In the genomic region with DNA sequence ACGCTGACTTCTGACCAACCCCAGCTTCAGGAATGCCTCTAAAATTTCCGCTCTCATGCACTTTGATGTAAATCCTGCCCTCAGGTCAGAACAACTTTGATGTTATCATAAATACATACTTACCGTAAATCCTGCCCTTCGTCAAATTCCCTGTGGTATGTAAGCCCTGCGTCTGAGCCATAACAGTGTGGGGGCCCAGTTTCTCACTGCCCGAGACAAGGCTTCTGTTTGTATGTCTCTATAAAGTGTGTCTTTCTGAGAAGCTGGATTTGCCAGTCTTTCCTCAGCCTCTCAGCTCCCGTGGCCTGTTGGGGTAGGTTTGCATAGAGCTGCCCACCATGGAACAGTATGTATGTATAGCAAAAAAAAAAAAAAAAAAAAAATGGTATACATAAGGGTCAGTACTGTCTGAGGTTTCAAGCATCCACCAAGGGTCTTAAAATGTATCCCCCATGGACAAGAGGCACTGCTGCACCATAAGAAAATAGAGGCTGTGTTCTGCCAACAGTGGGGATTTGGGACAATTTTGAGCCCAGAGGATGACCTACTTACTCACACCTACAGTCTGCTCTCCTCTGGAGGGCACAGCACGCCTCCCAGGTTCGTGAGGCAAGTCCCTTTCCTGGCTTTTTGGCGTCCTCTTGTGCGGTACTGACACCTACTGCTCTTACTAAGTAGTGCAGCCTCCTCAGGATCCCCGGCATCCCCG, we compare ENCODE assay signal across 8 cellular contexts. TPM values are rescaled to one million over a fixed set of nuclear protein-coding genes. Genes with fewer than 3 reads are reported as not detected.
A peak's percentile ranks its signal among the peaks of the same experiment; 100 is the strongest.
DNase-seq lines count a peak whose midpoint lies in the region; ATAC-seq, FAIRE-seq and TF ChIP-seq lines count a peak whose summit lies in the region.

No MANE protein-coding gene starts in this region.

- H3K36me3 ChIP-seq in lung (ENCODE audit: control insufficient read depth in 2 of 2, insufficient read depth in 2 of 2, low read length in 2 of 2): peaks cover 6 to 7% of the 10 kb centered on the region in 2 donors

- WGBS in A549 (ENCODE audit: missing lambda C conversion rate): 45% methylated on average over 13 of the region's 13 CpGs
- WGBS in lung, 2 donors: 36 to 42% methylated on average over 13 of the region's 13 CpGs

- H3K4me2 ChIP-seq in A549: no peak overlapping the region

- H3K4me3 ChIP-seq in A549 (no peak overlapping the region), lung (no peak overlapping the region)

- H3K27me3 Mint-ChIP-seq in activated CD4-positive, alpha-beta memory T cell treated with anti-CD3 and anti-CD28 coated beads, Interleukin-2, amount 10 ng/mL, durations not matched to agents 7 days and 5 days: no peaks in the 10 kb centered on the region

- no peaks in the 10 kb centered on the region for H3K27me3 ChIP-seq in lung (ENCODE audit: control insufficient read depth, insufficient read depth)

- H3K4me1 ChIP-seq in A549 (peaks cover 5% of the 10 kb centered on the region; the same call in 1 of the 3 replicates), lung (ENCODE audit: control insufficient read depth in 2 of 2, insufficient read depth in 2 of 2, low read length in 2 of 2) (peaks cover 0 to 3% of the 10 kb centered on the region in 2 donors)

- DNase-seq in A549 (ENCODE audit: low read depth in 1 of 2, low spot score in 1 of 2) (peak; percentile 88 to 90), NCI-H774 (lab: John Stamatoyannopoulos, UW) (peak; percentile 49), ecto neural progenitor cell (ENCODE audit: low spot score) (peak; percentile 83), lung (ENCODE audit: low spot score) (peak; percentile 81)
- peak; percentile 82 for DNase-seq in activated CD4-positive, alpha-beta memory T cell treated with anti-CD3 and anti-CD28 coated beads, Interleukin-2, amount 10 ng/mL, durations not matched to agents 7 days and 5 days
- DNase-seq in stimulated activated CD8-positive, alpha-beta memory T cell treated with anti-CD3 and anti-CD28 coated beads, Interleukin-12 subunit alpha, Interleukin-12 subunit beta, amount 100 ng/mL, for 4 hours (ENCODE audit: low read depth): peak; percentile 50

- no peak for TF ChIP-seq POLR2A in A549 (IDR thresholded peaks at IDR 0.05; ENCODE audit: low read length)

- no peak for FAIRE-seq in A549 (lab: Jason Lieb, UNC)

- CTCF ChIA-PET in A549 (lab: Yijun Ruan, JAX): interaction anchor here (0.6 to 19.3 kb wide), 46 partner anchors 9 to 687 kb away, joined by 3 to 335 read pairs (median 5); a partner anchor contains a TSS
- CTCF ChIA-PET in activated CD4-positive, alpha-beta memory T cell treated with anti-CD3 and anti-CD28 coated beads, Interleukin-2, amount 10 ng/mL, durations not matched to agents 7 days and 5 days (lab: Charles Lee): interaction anchor here (0.6 to 7.7 kb wide), 27 partner anchors 9 to 801 kb away, joined by 3 to 285 read pairs (median 6); a partner anchor contains a TSS

- TF ChIP-seq EP300 in A549 (IDR thresholded peaks at IDR 0.05): no peak

- peaks cover 32% of the 10 kb centered on the region for H3K36me3 Mint-ChIP-seq in activated CD4-positive, alpha-beta memory T cell treated with anti-CD3 and anti-CD28 coated beads, Interleukin-2, amount 10 ng/mL, durations not matched to agents 7 days and 5 days (ENCODE audit: low read depth)

- H3K4me1 Mint-ChIP-seq in activated CD4-positive, alpha-beta memory T cell treated with anti-CD3 and anti-CD28 coated beads, Interleukin-2, amount 10 ng/mL, durations not matched to agents 7 days and 5 days: peaks cover 19% of the 10 kb centered on the region

- H3K9me3 ChIP-seq in A549: no peaks in the 10 kb centered on the region
- no peaks in the 10 kb centered on the region for H3K9me3 ChIP-seq in lung (ENCODE audit: control insufficient read depth in 2 of 2, insufficient read depth in 1 of 2, low read length in 1 of 2)

- peak; percentile 88 for TF ChIP-seq CTCF in A549 (IDR thresholded peaks at IDR 0.05)
- TF ChIP-seq CTCF in lung (IDR thresholded peaks at IDR 0.05; ENCODE audit: control extremely low read depth, extremely low read depth): peak; percentile 95

- no peaks in the 10 kb centered on the region for H3K9me3 Mint-ChIP-seq in activated CD4-positive, alpha-beta memory T cell treated with anti-CD3 and anti-CD28 coated beads, Interleukin-2, amount 10 ng/mL, durations not matched to agents 7 days and 5 days

- peak; percentile 89 to 94 for TF ChIP-seq RAD21 in A549 (conservative IDR thresholded peaks at IDR 0.05 in 1 of 2, IDR thresholded peaks at IDR 0.05 in 1 of 2)

- ATAC-seq in A549 (peak; percentile 98 to 99), GM18511 (IDR thresholded peaks at IDR 0.05; ENCODE audit: unreplicated experiment) (peak; percentile 77), HG03571 (IDR thresholded peaks at IDR 0.05; ENCODE audit: unreplicated experiment) (peak; percentile 72), lung (ENCODE audit: insufficient read depth, low FRiP score) (peak; percentile 90)

- no peak overlapping the region for H3K27ac Mint-ChIP-seq in activated CD4-positive, alpha-beta memory T cell treated with anti-CD3 and anti-CD28 coated beads, Interleukin-2, amount 10 ng/mL, durations not matched to agents 7 days and 5 days

- H3K4me3 Mint-ChIP-seq in activated CD4-positive, alpha-beta memory T cell treated with anti-CD3 and anti-CD28 coated beads, Interleukin-2, amount 10 ng/mL, durations not matched to agents 7 days and 5 days: no peak overlapping the region

- POLR2A ChIA-PET in A549 (lab: Yijun Ruan, JAX): interaction anchor here (0.9 kb wide), 1 partner anchor 64 kb away, joined by 4 read pairs; a partner anchor contains a TSS
- POLR2A ChIA-PET in activated CD4-positive, alpha-beta memory T cell treated with anti-CD3 and anti-CD28 coated beads, Interleukin-2, amount 10 ng/mL, durations not matched to agents 7 days and 5 days (lab: Charles Lee): interaction anchor here (0.8 to 4.0 kb wide), 6 partner anchors 9 to 68 kb away, joined by 3 to 27 read pairs (median 4); a partner anchor contains a TSS

- no peak overlapping the region for H3K27ac ChIP-seq in A549
- peak overlapping the region in 1 of 2 donors; percentile 11 for H3K27ac ChIP-seq in lung (ENCODE audit: low read depth in 1 of 2, low read length in 1 of 2)

TF ChIP-seq in A549, 52 proteins besides CTCF, POLR2A, EP300 and RAD21:
- peak; percentile 75 for TF ChIP-seq SMC3 (IDR thresholded peaks at IDR 0.05)
- no peak for TF ChIP-seq MAFK (IDR thresholded peaks at IDR 0.05; ENCODE audit: partially characterized antibody)
- no peak for TF ChIP-seq FOSB (CRISPR knock-in tag; IDR thresholded peaks at IDR 0.05)
- TF ChIP-seq, protein P1, sequence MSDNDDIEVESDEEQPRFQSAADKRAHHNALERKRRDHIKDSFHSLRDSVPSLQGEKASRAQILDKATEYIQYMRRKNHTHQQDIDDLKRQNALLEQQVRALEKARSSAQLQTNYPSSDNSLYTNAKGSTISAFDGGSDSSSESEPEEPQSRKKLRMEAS (IDR thresholded peaks at IDR 0.05): 0 out of 2 replicates have a peak, but pooled peaks have one; percentile 39
- TF ChIP-seq ZFP36 (IDR thresholded peaks at IDR 0.05; ENCODE audit: borderline replicate concordance, partially characterized antibody): no peak
- no peak for TF ChIP-seq ESRRA (IDR thresholded peaks at IDR 0.05; ENCODE audit: borderline replicate concordance, low read length)
- no peak for TF ChIP-seq PHF8 (IDR thresholded peaks at IDR 0.05; ENCODE audit: borderline replicate concordance, low read depth)
- peak; percentile 60; the same call in 1 of the 2 replicates for TF ChIP-seq MYC (IDR thresholded peaks at IDR 0.05; ENCODE audit: borderline replicate concordance, low read length)
- TF ChIP-seq, protein P2, sequence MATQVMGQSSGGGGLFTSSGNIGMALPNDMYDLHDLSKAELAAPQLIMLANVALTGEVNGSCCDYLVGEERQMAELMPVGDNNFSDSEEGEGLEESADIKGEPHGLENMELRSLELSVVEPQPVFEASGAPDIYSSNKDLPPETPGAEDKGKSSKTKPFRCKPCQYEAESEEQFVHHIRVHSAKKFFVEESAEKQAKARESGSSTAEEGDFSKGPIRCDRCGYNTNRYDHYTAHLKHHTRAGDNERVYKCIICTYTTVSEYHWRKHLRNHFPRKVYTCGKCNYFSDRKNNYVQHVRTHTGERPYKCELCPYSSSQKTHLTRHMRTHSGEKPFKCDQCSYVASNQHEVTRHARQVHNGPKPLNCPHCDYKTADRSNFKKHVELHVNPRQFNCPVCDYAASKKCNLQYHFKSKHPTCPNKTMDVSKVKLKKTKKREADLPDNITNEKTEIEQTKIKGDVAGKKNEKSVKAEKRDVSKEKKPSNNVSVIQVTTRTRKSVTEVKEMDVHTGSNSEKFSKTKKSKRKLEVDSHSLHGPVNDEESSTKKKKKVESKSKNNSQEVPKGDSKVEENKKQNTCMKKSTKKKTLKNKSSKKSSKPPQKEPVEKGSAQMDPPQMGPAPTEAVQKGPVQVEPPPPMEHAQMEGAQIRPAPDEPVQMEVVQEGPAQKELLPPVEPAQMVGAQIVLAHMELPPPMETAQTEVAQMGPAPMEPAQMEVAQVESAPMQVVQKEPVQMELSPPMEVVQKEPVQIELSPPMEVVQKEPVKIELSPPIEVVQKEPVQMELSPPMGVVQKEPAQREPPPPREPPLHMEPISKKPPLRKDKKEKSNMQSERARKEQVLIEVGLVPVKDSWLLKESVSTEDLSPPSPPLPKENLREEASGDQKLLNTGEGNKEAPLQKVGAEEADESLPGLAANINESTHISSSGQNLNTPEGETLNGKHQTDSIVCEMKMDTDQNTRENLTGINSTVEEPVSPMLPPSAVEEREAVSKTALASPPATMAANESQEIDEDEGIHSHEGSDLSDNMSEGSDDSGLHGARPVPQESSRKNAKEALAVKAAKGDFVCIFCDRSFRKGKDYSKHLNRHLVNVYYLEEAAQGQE (IDR thresholded peaks at IDR 0.05): no peak

RNA-seq across cellular contexts. Expression of a gene that starts 17.5 kb away (rescaled TPM):
- polyA plus RNA-seq in A549 (2011; rRNA removed) (37.1 and 37.6 TPM in 2 replicates), A549 (2017; fragmentation: RNase III; extraction: RNeasy Plus Mini Kit Qiagen cat#74134 plus additional on column Dnase treatment) (44.7 to 47.2 TPM (median 46.3 TPM) in 3 replicates), lung (10 to 100 TPM; 20.3 to 38.3 TPM)
- polyA plus RNA-seq in A549 (2012; cell fraction: cytosol; rRNA removed): 49.5 and 59.4 TPM in 2 replicates
- 191 and 230 TPM in 2 replicates for polyA plus RNA-seq in A549 (2012; cell fraction: nucleus; rRNA removed)
- polyA minus RNA-seq in A549 (2011; rRNA and poly(A)+ RNA removed): 51.2 and 54.9 TPM in 2 replicates
- total RNA-seq in activated CD4-positive, alpha-beta memory T cell treated with anti-CD3 and anti-CD28 coated beads, Interleukin-2, amount 10 ng/mL, durations not matched to agents 7 days and 5 days: 10 to 100 TPM; 50.4 to 52.2 TPM
- 10 to 100 TPM; 38.6 to 55.5 TPM for total RNA-seq in lung

RNA-seq across cellular contexts. Expression of a gene that starts 17.6 kb away (rescaled TPM):
- polyA plus RNA-seq in A549 (2011; rRNA removed): 11.0 and 11.9 TPM in 2 replicates
- 5.2 and 6.2 TPM in 2 replicates for polyA plus RNA-seq in A549 (2012; cell fraction: cytosol; rRNA removed)
- 5.8 and 9.5 TPM in 2 replicates for polyA plus RNA-seq in A549 (2012; cell fraction: nucleus; rRNA removed)
- polyA plus RNA-seq in A549 (2017; fragmentation: RNase III; extraction: RNeasy Plus Mini Kit Qiagen cat#74134 plus additional on column Dnase treatment): 10.4 to 11.5 TPM (median 10.9 TPM) in 3 replicates
- polyA minus RNA-seq in A549 (2011; rRNA and poly(A)+ RNA removed): 9.0 and 9.1 TPM in 2 replicates
- 10 to 100 TPM; 30.4 to 31.2 TPM for total RNA-seq in activated CD4-positive, alpha-beta memory T cell treated with anti-CD3 and anti-CD28 coated beads, Interleukin-2, amount 10 ng/mL, durations not matched to agents 7 days and 5 days
- total RNA-seq in lung: 10 to 100 TPM; 17.3 to 18.9 TPM
- polyA plus RNA-seq in lung: 1 to 10 TPM; 6.3 to 6.6 TPM
